In genomic region chr14:69651653-69652052, GRCh38 we compare ENCODE assay signal across 10 cellular contexts. TPM values are rescaled to one million over a fixed set of nuclear protein-coding genes. Genes with fewer than 3 reads are reported as not detected.
DNase-seq lines count a peak whose midpoint lies in the region; ATAC-seq, FAIRE-seq and TF ChIP-seq lines count a peak whose summit lies in the region.
"Had no signal": no experiment of that assay in that cellular context is flagged by ENCODE, and none has a peak within 500 bp of the region (broad histone marks: within the 10 kb centered on the region; RNA-seq: fewer than 3 reads in every experiment).

No MANE protein-coding gene starts in this region.

- TF ChIP-seq CTCF in liver (IDR thresholded peaks at IDR 0.05; ENCODE audit: low read depth, low read length, missing input control) = no peak

- H3K4me1 Mint-ChIP-seq in activated CD4-positive, alpha-beta T cell treated with anti-CD3 and anti-CD28 coated beads, Interleukin-2, amount 10 ng/mL, durations not matched to agents 24 days and 14 days = peaks cover 78% of the 10 kb centered on the region
- peaks cover 73% of the 10 kb centered on the region for H3K4me1 Mint-ChIP-seq in stimulated activated naive CD8-positive, alpha-beta T cell treated with anti-CD3 and anti-CD28 coated beads, Interleukin-15, amount 100 ng/mL, for 72 hours

- intact Hi-C loops in activated CD4-positive, alpha-beta T cell treated with anti-CD3 and anti-CD28 coated beads, Interleukin-2, amount 10 ng/mL, durations not matched to agents 24 days and 14 days (cut with micrococcal nuclease) = no loop called here

- H3K4me3 ChIP-seq in liver (ENCODE audit: low read depth in 1 of 3, low read length in 3 of 3) = no peak overlapping the region
- H3K4me3 ChIP-seq: testis had no signal

- peaks cover 20% of the 10 kb centered on the region for H3K36me3 Mint-ChIP-seq in activated CD4-positive, alpha-beta T cell treated with anti-CD3 and anti-CD28 coated beads, Interleukin-2, amount 10 ng/mL, durations not matched to agents 24 days and 14 days (ENCODE audit: low read depth)
- peaks cover 0 to 15% of the 10 kb centered on the region in 2 donors for H3K36me3 Mint-ChIP-seq in activated naive CD4-positive, alpha-beta T cell treated with anti-CD3 and anti-CD28 coated beads, Interleukin-2, amount 50 U/mL, for 72 hours

- H3K27me3 Mint-ChIP-seq in activated CD4-positive, alpha-beta T cell treated with anti-CD3 and anti-CD28 coated beads, Interleukin-2, amount 10 ng/mL, durations not matched to agents 24 days and 14 days = no peaks in the 10 kb centered on the region
- no peaks in the 10 kb centered on the region for H3K27me3 Mint-ChIP-seq in stimulated activated naive CD8-positive, alpha-beta T cell treated with anti-CD3 and anti-CD28 coated beads, Interleukin-15, amount 100 ng/mL, for 72 hours

- no peak for FAIRE-seq in frontal cortex (lab: Jason Lieb, UNC)
- FAIRE-seq: TTC549 had no signal

- no peak for TF ChIP-seq RAD21 in liver (IDR thresholded peaks at IDR 0.05)

- no peaks in the 10 kb centered on the region for H3K36me3 ChIP-seq in liver (ENCODE audit: control insufficient read depth in 4 of 4, insufficient read depth in 3 of 4, low read depth in 1 of 4, low read length in 3 of 4)

- H3K9ac ChIP-seq in liver (ENCODE audit: low read depth in 1 of 2, low read length in 2 of 2) = no peak overlapping the region

- no peaks in the 10 kb centered on the region for H3K27me3 ChIP-seq in liver (ENCODE audit: control insufficient read depth in 4 of 4, insufficient read depth in 4 of 4, low read length in 3 of 4)
- H3K27me3 ChIP-seq: testis had no signal

- WGBS in liver = 50% methylated on average over 1 of the region's 1 CpG

- no peaks in the 10 kb centered on the region for H3K9me3 ChIP-seq in liver (ENCODE audit: control insufficient read depth in 4 of 4, low read length in 3 of 4)
- H3K9me3 ChIP-seq: testis had no signal

- H3K27ac ChIP-seq in liver (ENCODE audit: low read depth in 1 of 2, low read length in 2 of 2) = peak overlapping the region; percentile 44 to 87

- DNase-seq in activated CD4-positive, alpha-beta T cell treated with anti-CD3 and anti-CD28 coated beads, Interleukin-2, amount 10 ng/mL, durations not matched to agents 24 days and 14 days = no peak
- DNase-seq in activated CD4-positive, alpha-beta T cell treated with anti-CD3 and anti-CD28 coated beads for 1 hour = no peak
- no peak for DNase-seq in activated naive CD4-positive, alpha-beta T cell treated with anti-CD3 and anti-CD28 coated beads, Interleukin-2, amount 50 U/mL, for 72 hours (ENCODE audit: low spot score in 2 of 2)
- DNase-seq in stimulated activated naive CD8-positive, alpha-beta T cell treated with anti-CD3 and anti-CD28 coated beads, Interleukin-15, amount 100 ng/mL, for 72 hours = no peak
- DNase-seq in mesenteric fat pad (ENCODE audit: low spot score) (no peak), NCI-H1930 (lab: John Stamatoyannopoulos, UW) (no peak), frontal cortex (ENCODE audit: low spot score in 2 of 2) (no peak)
- DNase-seq: testis had no signal

- H3K4me1 ChIP-seq in liver (ENCODE audit: control insufficient read depth in 4 of 4, insufficient read depth in 4 of 4, low read length in 3 of 4) = peaks cover 20 to 62% (median 51%) of the 10 kb centered on the region in 4 donors

- H3K9me3 Mint-ChIP-seq in activated CD4-positive, alpha-beta T cell treated with anti-CD3 and anti-CD28 coated beads, Interleukin-2, amount 10 ng/mL, durations not matched to agents 24 days and 14 days = no peaks in the 10 kb centered on the region
- no peaks in the 10 kb centered on the region for H3K9me3 Mint-ChIP-seq in activated naive CD4-positive, alpha-beta T cell treated with anti-CD3 and anti-CD28 coated beads, Interleukin-2, amount 50 U/mL, for 72 hours
- H3K9me3 Mint-ChIP-seq in stimulated activated naive CD8-positive, alpha-beta T cell treated with anti-CD3 and anti-CD28 coated beads, Interleukin-15, amount 100 ng/mL, for 72 hours = no peaks in the 10 kb centered on the region

- ATAC-seq in activated naive CD4-positive, alpha-beta T cell treated with anti-CD3 and anti-CD28 coated beads, Interleukin-2, amount 50 U/mL, for 72 hours = peak in 1 of 2 donors; percentile 75
- peak; percentile 45 for ATAC-seq in stimulated activated naive CD8-positive, alpha-beta T cell treated with anti-CD3 and anti-CD28 coated beads, Interleukin-15, amount 100 ng/mL, for 72 hours

- H3K4me3 Mint-ChIP-seq in activated CD4-positive, alpha-beta T cell treated with anti-CD3 and anti-CD28 coated beads, Interleukin-2, amount 10 ng/mL, durations not matched to agents 24 days and 14 days = peak overlapping the region; percentile 59
- peak overlapping the region in 1 of 2 donors; percentile 7 for H3K4me3 Mint-ChIP-seq in stimulated activated naive CD8-positive, alpha-beta T cell treated with anti-CD3 and anti-CD28 coated beads, Interleukin-15, amount 100 ng/mL, for 72 hours

- peak overlapping the region; percentile 80 for H3K27ac Mint-ChIP-seq in activated CD4-positive, alpha-beta T cell treated with anti-CD3 and anti-CD28 coated beads, Interleukin-2, amount 10 ng/mL, durations not matched to agents 24 days and 14 days
- peak overlapping the region; percentile 10 to 63 for H3K27ac Mint-ChIP-seq in activated naive CD4-positive, alpha-beta T cell treated with anti-CD3 and anti-CD28 coated beads, Interleukin-2, amount 50 U/mL, for 72 hours
- peak overlapping the region in 1 of 2 donors; percentile 16 for H3K27ac Mint-ChIP-seq in stimulated activated naive CD8-positive, alpha-beta T cell treated with anti-CD3 and anti-CD28 coated beads, Interleukin-15, amount 100 ng/mL, for 72 hours

TF ChIP-seq in liver, 16 proteins besides CTCF, POLR2A, EP300 and RAD21:
- no peak for TF ChIP-seq TAF1 (conservative IDR thresholded peaks at IDR 0.05)
- TF ChIP-seq HNF4A (conservative IDR thresholded peaks at IDR 0.05) = peak in 1 of 2 donors; percentile 13

RNA-seq across cellular contexts. Expression of gene SUSD6, which starts 40.3 kb away (rescaled TPM):
- total RNA-seq in activated CD4-positive, alpha-beta T cell treated with anti-CD3 and anti-CD28 coated beads, Interleukin-2, amount 10 ng/mL, durations not matched to agents 24 days and 14 days = 73.4 and 78.9 TPM in 2 replicates
- total RNA-seq in activated naive CD4-positive, alpha-beta T cell treated with anti-CD3 and anti-CD28 coated beads, Interleukin-2, amount 50 U/mL, for 72 hours = 10 to 100 TPM; 54.1 to 98.6 TPM
- total RNA-seq in liver = 10 to 100 TPM in 1 of 2 donors, 1 to 10 TPM in 1; 7.9 to 10.8 TPM
- polyA plus RNA-seq in liver = 1 to 10 TPM; 6.8 to 7.4 TPM
- total RNA-seq in mesenteric fat pad = 48.0 TPM
- 4.9 TPM for total RNA-seq in frontal cortex
